ENCODE assay signal across 8 cellular contexts in genomic region chr15:98383571-98383970, GRCh38.
"Had no signal": no experiment of that assay in that cellular context is flagged by ENCODE, and none has a peak within 500 bp of the region (broad histone marks: within the 10 kb centered on the region; RNA-seq: fewer than 3 reads in every experiment).

No MANE protein-coding gene starts in this region.

- H3K9ac ChIP-seq: GM23248 had no signal

- H3K4me3 ChIP-seq: GM23248, GM23338, HAP-1 had no signal

- H3K27ac Mint-ChIP-seq: GM23338, H9, HFFc6 had no signal

- H3K36me3 ChIP-seq: HAP-1 had no signal

- H3K4me1 ChIP-seq: HAP-1 had no signal

- DNase-seq: GM23248, GOT3, H7, H9, HCEC 1CT, HFFc6 had no signal

- H3K9me3 ChIP-seq: HAP-1 had no signal

- H3K27ac ChIP-seq: GM23248 had no signal

- H3K4me3 Mint-ChIP-seq: GM23338, H9, HFFc6 had no signal
